11 cellular contexts compared by ENCODE assay signal in genomic region chr5:141522301-141522700, GRCh38. TPM values are rescaled to one million over a fixed set of nuclear protein-coding genes. Genes with fewer than 3 reads are reported as not detected.
DNase-seq lines count a peak whose midpoint lies in the region; ATAC-seq, FAIRE-seq and TF ChIP-seq lines count a peak whose summit lies in the region.
"Had no signal": no experiment of that assay in that cellular context is flagged by ENCODE, and none has a peak within 500 bp of the region (broad histone marks: within the 10 kb centered on the region; RNA-seq: fewer than 3 reads in every experiment).

No MANE protein-coding gene starts in this region.

- CTCF ChIA-PET in activated CD4-positive, alpha-beta T cell treated with anti-CD3 and anti-CD28 coated beads, Interleukin-2, amount 10 ng/mL, durations not matched to agents 7 days and 5 days (lab: Charles Lee), result interaction anchor here (1.2 to 4.5 kb wide), 7 partner anchors 9 to 194 kb away, joined by 4 to 28 read pairs (median 6); partner anchors contain the start of genes PCDHGA10 and PCDHGB7

- WGBS in adrenal gland, 4 donors, result 52 to 63% (median 56%) methylated on average over 2 of the region's 2 CpGs

- no peak for FAIRE-seq in keratinocyte (lab: Jason Lieb, UNC)

- no peaks in the 10 kb centered on the region for H3K27me3 Mint-ChIP-seq in activated CD4-positive, alpha-beta T cell treated with anti-CD3 and anti-CD28 coated beads, Interleukin-2, amount 10 ng/mL, durations not matched to agents 7 days and 5 days

- dilution Hi-C loops in keratinocyte (cut with MboI; ENCODE audit: extremely low pct_ligation_motif_present, low sequenced_read_pairs), result no loop called here

- no peaks in the 10 kb centered on the region for H3K9me1 ChIP-seq in keratinocyte (ENCODE audit: control insufficient read depth, extremely low read depth, insufficient read depth, low read length)

- intact Hi-C loops in adrenal gland (cut with DNase I), result loop anchor here (10.0 kb wide), 2 partner anchors 98 to 108 kb away; partner anchors contain the start of genes PCDHGA10 (in 1 of the 2), PCDHGA11 (in 1 of the 2) and PCDHGB7 (in 1 of the 2)

- H3K4me3 ChIP-seq in HUES6 (ENCODE audit: low read depth, low read length), result no peak overlapping the region
- no peak overlapping the region for H3K4me3 ChIP-seq in adrenal gland
- H3K4me3 ChIP-seq in keratinocyte (ENCODE audit: control insufficient read depth in 2 of 3, extremely low read depth in 1 of 3, insufficient read depth in 2 of 3, low read depth in 1 of 3, low read length in 3 of 3), result no peak overlapping the region

- peak overlapping the region; percentile 45 for H3K27ac Mint-ChIP-seq in stimulated activated effector memory CD8-positive, alpha-beta T cell treated with anti-CD3 and anti-CD28 coated beads, Interleukin-12 subunit alpha, Interleukin-12 subunit beta, amount 100 ng/mL, for 72 hours
- H3K27ac Mint-ChIP-seq in activated CD4-positive, alpha-beta T cell treated with anti-CD3 and anti-CD28 coated beads, Interleukin-2, amount 10 ng/mL, durations not matched to agents 7 days and 5 days, result no peak overlapping the region

- H3K36me3 ChIP-seq in HUES6 (ENCODE audit: control insufficient read depth, insufficient read depth, low read length), result peaks cover 84% of the 10 kb centered on the region
- peaks cover 0 to 25% of the 10 kb centered on the region in 2 donors for H3K36me3 ChIP-seq in adrenal gland (replicated peaks in 1 of 2)
- peaks cover 23 to 56% of the 10 kb centered on the region in 2 experiments for H3K36me3 ChIP-seq in keratinocyte (ENCODE audit: control insufficient read depth in 2 of 2, extremely low read depth in 1 of 2, insufficient read depth in 2 of 2, low read length in 2 of 2)

- no peaks in the 10 kb centered on the region for H4K20me1 ChIP-seq in keratinocyte (ENCODE audit: control insufficient read depth, extremely low read depth, insufficient read depth, low read length)

- no peaks in the 10 kb centered on the region for H3K9me3 Mint-ChIP-seq in stimulated activated effector memory CD8-positive, alpha-beta T cell treated with anti-CD3 and anti-CD28 coated beads, Interleukin-12 subunit alpha, Interleukin-12 subunit beta, amount 100 ng/mL, for 72 hours
- H3K9me3 Mint-ChIP-seq in activated CD4-positive, alpha-beta T cell treated with anti-CD3 and anti-CD28 coated beads, Interleukin-2, amount 10 ng/mL, durations not matched to agents 7 days and 5 days, result no peaks in the 10 kb centered on the region

- H3K4me1 Mint-ChIP-seq in stimulated activated effector memory CD8-positive, alpha-beta T cell treated with anti-CD3 and anti-CD28 coated beads, Interleukin-12 subunit alpha, Interleukin-12 subunit beta, amount 100 ng/mL, for 72 hours, result peaks cover 52% of the 10 kb centered on the region
- peaks cover 22% of the 10 kb centered on the region for H3K4me1 Mint-ChIP-seq in activated CD4-positive, alpha-beta T cell treated with anti-CD3 and anti-CD28 coated beads, Interleukin-2, amount 10 ng/mL, durations not matched to agents 7 days and 5 days

- no peak for TF ChIP-seq CTCF in adrenal gland (IDR thresholded peaks at IDR 0.05)
- no peak for TF ChIP-seq CTCF in keratinocyte (optimal IDR thresholded peaks at IDR 0.05 in 1 of 3, IDR thresholded peaks at IDR 0.05 in 1 of 3, conservative IDR thresholded peaks at IDR 0.05 in 1 of 3; ENCODE audit: extremely low read depth in 1 of 3, insufficient read depth in 2 of 3, low read length in 3 of 3)

- no peak for TF ChIP-seq POLR2A in adrenal gland (IDR thresholded peaks at IDR 0.05)

- ATAC-seq in stimulated activated effector memory CD8-positive, alpha-beta T cell treated with anti-CD3 and anti-CD28 coated beads, Interleukin-12 subunit alpha, Interleukin-12 subunit beta, amount 100 ng/mL, for 72 hours, result no peak
- no peak for ATAC-seq in GM21381 (IDR thresholded peaks at IDR 0.05; ENCODE audit: unreplicated experiment)

- no peak overlapping the region for H3K9ac ChIP-seq in HUES6 (ENCODE audit: low read length)
- peak overlapping the region; percentile 65 for H3K9ac ChIP-seq in keratinocyte (ENCODE audit: control insufficient read depth, extremely low read depth, insufficient read depth, low read length)

- H2AFZ ChIP-seq in keratinocyte (ENCODE audit: control insufficient read depth, low read length), result no peak overlapping the region

- H3K27ac ChIP-seq in HUES6 (ENCODE audit: low read depth, low read length) (0 out of 2 replicates have a peak overlapping the region, but pooled peaks have one; percentile 9), adrenal gland (peak overlapping the region in 3 of 5 donors; percentile 52 to 93 (median 87)), keratinocyte (ENCODE audit: control insufficient read depth, insufficient read depth, low read length) (peak overlapping the region; percentile 88)

- no peak for DNase-seq in adrenal gland
- DNase-seq in keratinocyte (ENCODE audit: low read depth, low spot score), result no peak
- no peak for DNase-seq in stimulated activated effector memory CD8-positive, alpha-beta T cell treated with anti-CD3 and anti-CD28 coated beads, Interleukin-12 subunit alpha, Interleukin-12 subunit beta, amount 100 ng/mL, for 72 hours (ENCODE audit: low spot score in 2 of 2)
- DNase-seq in AG08396 (ENCODE audit: low spot score), result no peak
- no peak for DNase-seq in activated CD4-positive, alpha-beta T cell treated with anti-CD3 and anti-CD28 coated beads, Interleukin-2, amount 10 ng/mL, durations not matched to agents 7 days and 5 days
- DNase-seq: activated CD4-positive, CD25-positive, alpha-beta regulatory T cell; activated naive CD4-positive, alpha-beta T cell treated with anti-CD3 and anti-CD28 coated beads, Interleukin-2, amount 50 U/mL, for 16 hours; DMS79 treated with DMSO at 0.1 percent for 48 hours; NCI-H2171 treated with DMSO at 0.1 percent for 48 hours had no signal

- H3K4me2 ChIP-seq in keratinocyte (ENCODE audit: control insufficient read depth, extremely low read depth, insufficient read depth, low read depth, low read length), result peak overlapping the region; percentile 9

- H3K27me3 ChIP-seq in HUES6 (ENCODE audit: control insufficient read depth, insufficient read depth, low read length) (no peaks in the 10 kb centered on the region), adrenal gland (no peaks in the 10 kb centered on the region), keratinocyte (ENCODE audit: control insufficient read depth, extremely low read depth, insufficient read depth, low read length) (no peaks in the 10 kb centered on the region)

- POLR2A ChIA-PET in activated CD4-positive, alpha-beta T cell treated with anti-CD3 and anti-CD28 coated beads, Interleukin-2, amount 10 ng/mL, durations not matched to agents 7 days and 5 days (lab: Charles Lee), result interaction anchor here (0.6 kb wide), 1 partner anchor 102 kb away, joined by 5 read pairs; no protein-coding TSS in a partner anchor

- H3K79me2 ChIP-seq in keratinocyte (ENCODE audit: control insufficient read depth, insufficient read depth, low read length), result no peaks in the 10 kb centered on the region

- peaks cover 14% of the 10 kb centered on the region for H3K4me1 ChIP-seq in HUES6 (ENCODE audit: control insufficient read depth, insufficient read depth, low read length)
- peaks cover 23 to 43% of the 10 kb centered on the region in 2 donors for H3K4me1 ChIP-seq in adrenal gland (replicated peaks in 1 of 2)
- peaks cover 51% of the 10 kb centered on the region for H3K4me1 ChIP-seq in keratinocyte (ENCODE audit: control insufficient read depth, extremely low read depth, insufficient read depth, low read length)

- H3K36me3 Mint-ChIP-seq in stimulated activated effector memory CD8-positive, alpha-beta T cell treated with anti-CD3 and anti-CD28 coated beads, Interleukin-12 subunit alpha, Interleukin-12 subunit beta, amount 100 ng/mL, for 72 hours, result no peaks in the 10 kb centered on the region
- H3K36me3 Mint-ChIP-seq in activated CD4-positive, alpha-beta T cell treated with anti-CD3 and anti-CD28 coated beads, Interleukin-2, amount 10 ng/mL, durations not matched to agents 7 days and 5 days (ENCODE audit: low read depth), result peaks cover 88% of the 10 kb centered on the region

- no peak overlapping the region for H3K4me3 Mint-ChIP-seq in stimulated activated effector memory CD8-positive, alpha-beta T cell treated with anti-CD3 and anti-CD28 coated beads, Interleukin-12 subunit alpha, Interleukin-12 subunit beta, amount 100 ng/mL, for 72 hours
- no peak overlapping the region for H3K4me3 Mint-ChIP-seq in activated CD4-positive, alpha-beta T cell treated with anti-CD3 and anti-CD28 coated beads, Interleukin-2, amount 10 ng/mL, durations not matched to agents 7 days and 5 days

- H3K9me3 ChIP-seq in HUES6 (ENCODE audit: control insufficient read depth, insufficient read depth, low read depth, low read length) (no peaks in the 10 kb centered on the region), adrenal gland (replicated peaks in 1 of 3) (no peaks in the 10 kb centered on the region), keratinocyte (ENCODE audit: control insufficient read depth, low read depth, low read length) (no peaks in the 10 kb centered on the region)

RNA-seq across cellular contexts. Expression of gene PCDHGC5, which starts 33.4 kb away (rescaled TPM):
- total RNA-seq in adrenal gland, result 1 to 10 TPM in 7 of 8 donors, under 1 TPM in 1; 0.77 to 5.2 (median 3.1) TPM
- polyA plus RNA-seq in adrenal gland (1 to 10 TPM in 1 of 3 donors, under 1 TPM in 2; 0.10 to 1.1 (median 0.33) TPM), keratinocyte (0.77 to 1.6 TPM (median 1.5 TPM) in 3 replicates)
- polyA plus RNA-seq in keratinocyte (2011; ENCODE audit: low read depth), result 0.12 TPM
- 0.09 and 0.13 TPM in 2 replicates for polyA plus RNA-seq in keratinocyte (2011; cell fraction: cytosol; rRNA removed)
- polyA plus RNA-seq in keratinocyte (2011; cell fraction: nucleus; rRNA removed), result 2.5 and 2.7 TPM in 2 replicates
- 0.39 and 1.6 TPM in 2 replicates for polyA plus RNA-seq in keratinocyte (2012; ENCODE audit: low replicate concordance)
- polyA minus RNA-seq in keratinocyte, result 4.0 to 6.2 TPM (median 5.4 TPM) in 3 replicates
- polyA minus RNA-seq in keratinocyte (2011; cell fraction: cytosol; rRNA and poly(A)+ RNA removed), result 1.3 TPM
- 6.4 and 7.8 TPM in 2 replicates for polyA minus RNA-seq in keratinocyte (2011; cell fraction: nucleus; rRNA and poly(A)+ RNA removed)
- total RNA-seq in activated CD4-positive, alpha-beta T cell treated with anti-CD3 and anti-CD28 coated beads, Interleukin-2, amount 10 ng/mL, durations not matched to agents 7 days and 5 days, result not detected

RNA-seq across cellular contexts. Expression of gene PCDHGC4, which starts 37.5 kb away (rescaled TPM):
- total RNA-seq in adrenal gland, result 1 to 10 TPM in 7 of 8 donors, under 1 TPM in 1; 0.30 to 6.1 (median 2.2) TPM
- polyA plus RNA-seq in adrenal gland (1 to 10 TPM in 1 of 3 donors, under 1 TPM in 2; 0.03 to 1.0 (median 0.53) TPM), keratinocyte (0.12 to 0.15 TPM (median 0.13 TPM) in 3 replicates)
- polyA plus RNA-seq in keratinocyte (2011; ENCODE audit: low read depth), result not detected
- 0.10 TPM in 1 of 2 replicates, not detected in the other for polyA plus RNA-seq in keratinocyte (2011; cell fraction: cytosol; rRNA removed)
- polyA plus RNA-seq in keratinocyte (2011; cell fraction: nucleus; rRNA removed), result 0.65 and 0.96 TPM in 2 replicates
- polyA plus RNA-seq in keratinocyte (2012; ENCODE audit: low replicate concordance), result 0.15 and 0.37 TPM in 2 replicates
- polyA minus RNA-seq in keratinocyte, result 1.8 to 3.7 TPM (median 2.6 TPM) in 3 replicates
- polyA minus RNA-seq in keratinocyte (2011; cell fraction: cytosol; rRNA and poly(A)+ RNA removed), result not detected
- 1.4 and 3.3 TPM in 2 replicates for polyA minus RNA-seq in keratinocyte (2011; cell fraction: nucleus; rRNA and poly(A)+ RNA removed)
- not detected for total RNA-seq in activated CD4-positive, alpha-beta T cell treated with anti-CD3 and anti-CD28 coated beads, Interleukin-2, amount 10 ng/mL, durations not matched to agents 7 days and 5 days

RNA-seq across cellular contexts. Expression of gene PCDHGC3, which starts 46.5 kb away (rescaled TPM):
- total RNA-seq in adrenal gland, result 100 to 1,000 TPM in 1 of 8 donors, 10 to 100 TPM in 7; 43.3 to 103 (median 77.6) TPM
- polyA plus RNA-seq in adrenal gland (100 to 1,000 TPM in 1 of 3 donors, 10 to 100 TPM in 2; 70.4 to 112 (median 90.9) TPM), keratinocyte (9.8 to 45.1 TPM (median 15.2 TPM) in 3 replicates)
- 13.6 TPM for polyA plus RNA-seq in keratinocyte (2011; ENCODE audit: low read depth)
- 14.4 TPM in 2 replicates for polyA plus RNA-seq in keratinocyte (2011; cell fraction: cytosol; rRNA removed)
- 61.1 and 61.9 TPM in 2 replicates for polyA plus RNA-seq in keratinocyte (2011; cell fraction: nucleus; rRNA removed)
- polyA plus RNA-seq in keratinocyte (2012; ENCODE audit: low replicate concordance), result 54.2 and 60.9 TPM in 2 replicates
- polyA minus RNA-seq in keratinocyte, result 13.3 to 68.5 TPM (median 17.7 TPM) in 3 replicates
- polyA minus RNA-seq in keratinocyte (2011; cell fraction: cytosol; rRNA and poly(A)+ RNA removed), result 22.8 TPM
- polyA minus RNA-seq in keratinocyte (2011; cell fraction: nucleus; rRNA and poly(A)+ RNA removed), result 59.0 and 78.7 TPM in 2 replicates
- not detected for total RNA-seq in activated CD4-positive, alpha-beta T cell treated with anti-CD3 and anti-CD28 coated beads, Interleukin-2, amount 10 ng/mL, durations not matched to agents 7 days and 5 days

Comparison
In these comparisons a context has a peak if more than half of its experiments do, and no peak if none do; other contexts are left out.
1. H3K27ac ChIP-seq: peak in every context shown above with its lines; median percentile 88 in keratinocyte; 87 in adrenal gland; 9 in HUES6.
2. RNA of gene PCDHGC3, which starts 46.5 kb away (total RNA-seq): 43.3 to 103 TPM in adrenal gland; not detected in activated CD4-positive, alpha-beta T cell treated with anti-CD3 and anti-CD28 coated beads, Interleukin-2, amount 10 ng/mL, durations not matched to agents 7 days and 5 days; every median in the first group is over 10 times any median in the second.